Comparison of ENCODE assay signal across 8 cellular contexts in the genomic region with DNA sequence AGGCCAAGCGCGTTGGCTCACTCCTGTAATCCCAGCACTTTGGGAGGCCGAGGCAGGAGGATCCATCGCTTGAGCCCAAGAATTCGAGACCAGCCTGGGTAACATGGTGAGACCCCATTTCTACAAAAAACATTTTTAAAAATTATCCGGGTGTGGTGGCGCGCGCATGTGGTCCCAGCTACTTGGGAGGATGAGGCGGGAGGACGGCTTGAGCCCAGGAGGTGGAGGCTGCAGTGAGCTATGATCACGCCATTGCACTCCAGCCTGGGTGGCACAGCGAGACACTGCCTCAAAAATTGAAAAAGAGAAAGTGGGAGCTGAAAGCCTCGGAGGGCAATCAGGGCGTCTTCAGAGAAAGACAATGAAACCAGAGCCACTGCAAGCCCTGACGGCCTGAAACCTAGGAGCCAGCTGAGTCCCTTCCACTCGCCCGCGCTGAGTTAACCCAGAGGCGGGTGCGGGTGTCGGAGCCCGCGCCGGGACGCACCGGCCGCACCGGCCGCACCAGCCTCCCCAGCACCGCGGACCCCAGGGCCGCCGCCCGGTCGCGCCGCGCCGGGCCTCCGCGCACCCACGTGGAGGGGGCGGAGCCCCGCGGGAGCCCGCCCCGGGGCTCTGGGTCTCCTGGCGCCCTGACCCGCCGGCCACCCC. TPM values are rescaled to one million over a fixed set of nuclear protein-coding genes. Genes with fewer than 3 reads are reported as not detected.
DNase-seq lines count a peak whose midpoint lies in the region; ATAC-seq and TF ChIP-seq lines count a peak whose summit lies in the region.

No MANE protein-coding gene starts in this region.

- ATAC-seq in GM21390 (IDR thresholded peaks at IDR 0.05; ENCODE audit: unreplicated experiment), result peak; percentile 70

- no peaks in the 10 kb centered on the region for H3K9me3 Mint-ChIP-seq in Calu3 (ENCODE audit: low read depth, unreplicated experiment)

- H3K36me3 ChIP-seq in brain microvascular endothelial cell (replicated peaks) (no peaks in the 10 kb centered on the region), transverse colon (no peaks in the 10 kb centered on the region)

- TF ChIP-seq CTCF in Calu3 (IDR thresholded peaks at IDR 0.05; ENCODE audit: unreplicated experiment), result no peak
- no peak for TF ChIP-seq CTCF in brain microvascular endothelial cell (IDR thresholded peaks at IDR 0.05; ENCODE audit: low read depth, low read length, missing control alignments)
- no peak for TF ChIP-seq CTCF in lower leg skin (IDR thresholded peaks at IDR 0.05)
- TF ChIP-seq CTCF in transverse colon (IDR thresholded peaks at IDR 0.05), result no peak

- intact Hi-C loops in Calu3 (cut with micrococcal nuclease; ENCODE audit: unreplicated experiment), result no loop called here
- intact Hi-C loops in lower leg skin (cut with DNase I; ENCODE audit: low total_unique reads), result no loop called here
- intact Hi-C loops in transverse colon (cut with DNase I; ENCODE audit: low total_unique reads), result no loop called here

- H3K27ac ChIP-seq in brain microvascular endothelial cell (peak overlapping the region; percentile 88), transverse colon (peak overlapping the region; percentile 80 to 92 (median 86))

- peaks cover 14 to 18% (median 15%) of the 10 kb centered on the region in 4 donors for H3K4me1 ChIP-seq in transverse colon

- H3K4me3 ChIP-seq in brain microvascular endothelial cell (ENCODE audit: low read depth, low read length), result peak overlapping the region; percentile 83
- peak overlapping the region; percentile 72 for H3K4me3 ChIP-seq in lower leg skin (ENCODE audit: low read depth, poor library complexity, severe bottlenecking)
- peak overlapping the region; percentile 71 to 93 (median 76) for H3K4me3 ChIP-seq in transverse colon

- TF ChIP-seq EP300 in transverse colon (IDR thresholded peaks at IDR 0.05; ENCODE audit: low read depth), result no peak

- peak overlapping the region; percentile 70 for H3K4me3 Mint-ChIP-seq in Calu3 (ENCODE audit: low read depth, unreplicated experiment)

- no TSS peak for BruUV-seq in Calu3 (replicated peaks; lab: Mats Ljungman, UMichigan)

- H3K27ac Mint-ChIP-seq in Calu3 (ENCODE audit: unreplicated experiment), result peak overlapping the region; percentile 4

- H3K27me3 ChIP-seq in brain microvascular endothelial cell (replicated peaks) (no peaks in the 10 kb centered on the region), transverse colon (no peaks in the 10 kb centered on the region)

- 10 to 24% methylated on average over 16 to 35 of the region's 51 CpGs for WGBS in lower leg skin, 2 donors
- 16% methylated on average over 30 of the region's 51 CpGs; no CpG with 5 or more reads in 1 of the 2 donors for WGBS in transverse colon (ENCODE audit: low coverage in 1 of 2), 2 donors

- peaks cover 32% of the 10 kb centered on the region for H3K36me3 Mint-ChIP-seq in Calu3 (ENCODE audit: insufficient read depth, unreplicated experiment)

- H3K9me3 ChIP-seq in transverse colon, result no peaks in the 10 kb centered on the region

- no peaks in the 10 kb centered on the region for H3K27me3 Mint-ChIP-seq in Calu3 (ENCODE audit: unreplicated experiment)

- peaks cover 13% of the 10 kb centered on the region for H3K4me1 Mint-ChIP-seq in Calu3 (ENCODE audit: low read depth, unreplicated experiment)

- in situ Hi-C loops in brain microvascular endothelial cell (cut with HindIII; ENCODE audit: low pct_ligation_motif_present, low sequenced_read_pairs) (no loop called here), transverse colon (cut with MboI; ENCODE audit: low pct_ligation_motif_present in 1 of 4, low pct_unique_long_range_greater_than_20kb in 1 of 4, low sequenced_read_pairs in 3 of 4) (loop anchor here in 1 of 4 donors (25.0 kb wide), 1 partner anchor 150 kb away; a partner anchor contains a TSS)

- TF ChIP-seq POLR2A in lower leg skin (IDR thresholded peaks at IDR 0.05) (no peak), transverse colon (IDR thresholded peaks at IDR 0.05) (no peak)

- CTCF ChIA-PET in Calu3 (lab: Charles Lee), result interaction anchor here (0.6 to 3.9 kb wide), 5 partner anchors 17 to 163 kb away, joined by 3 to 27 read pairs (median 4); no protein-coding TSS in a partner anchor

- DNase-seq in Calu3 (no peak), HPDE6-E6E7 (ENCODE audit: extremely low spot score) (peak; percentile 41), brain microvascular endothelial cell (no peak), lower leg skin (ENCODE audit: low spot score in 2 of 2) (no peak), transverse colon (no peak), islet precursor cell (no peak), anterior cingulate cortex (lab: John Stamatoyannopoulos, UW) (no peak)

RNA-seq across cellular contexts. Expression of a gene that starts 22.4 kb away (rescaled TPM):
- total RNA-seq in Calu3 (2022) (51.2 and 56.6 TPM in 2 replicates), lower leg skin (10 to 100 TPM in 3 of 4 donors, 1 to 10 TPM in 1; 9.4 to 26.0 (median 22.8) TPM), transverse colon (100 to 1,000 TPM in 1 of 4 donors, 10 to 100 TPM in 3; 33.3 to 124 (median 53.1) TPM)

RNA-seq across cellular contexts. Expression of a gene that starts 49.7 kb away (rescaled TPM):
- 0.26 and 1.1 TPM in 2 replicates for total RNA-seq in Calu3 (2022)
- 1 to 10 TPM; 1.1 to 4.5 (median 3.1) TPM for total RNA-seq in lower leg skin
- 10 to 100 TPM in 3 of 4 donors, 1 to 10 TPM in 1; 2.2 to 33.7 (median 11.7) TPM for total RNA-seq in transverse colon
